ENCODE assay signal across 1 cellular context in the genomic region with DNA sequence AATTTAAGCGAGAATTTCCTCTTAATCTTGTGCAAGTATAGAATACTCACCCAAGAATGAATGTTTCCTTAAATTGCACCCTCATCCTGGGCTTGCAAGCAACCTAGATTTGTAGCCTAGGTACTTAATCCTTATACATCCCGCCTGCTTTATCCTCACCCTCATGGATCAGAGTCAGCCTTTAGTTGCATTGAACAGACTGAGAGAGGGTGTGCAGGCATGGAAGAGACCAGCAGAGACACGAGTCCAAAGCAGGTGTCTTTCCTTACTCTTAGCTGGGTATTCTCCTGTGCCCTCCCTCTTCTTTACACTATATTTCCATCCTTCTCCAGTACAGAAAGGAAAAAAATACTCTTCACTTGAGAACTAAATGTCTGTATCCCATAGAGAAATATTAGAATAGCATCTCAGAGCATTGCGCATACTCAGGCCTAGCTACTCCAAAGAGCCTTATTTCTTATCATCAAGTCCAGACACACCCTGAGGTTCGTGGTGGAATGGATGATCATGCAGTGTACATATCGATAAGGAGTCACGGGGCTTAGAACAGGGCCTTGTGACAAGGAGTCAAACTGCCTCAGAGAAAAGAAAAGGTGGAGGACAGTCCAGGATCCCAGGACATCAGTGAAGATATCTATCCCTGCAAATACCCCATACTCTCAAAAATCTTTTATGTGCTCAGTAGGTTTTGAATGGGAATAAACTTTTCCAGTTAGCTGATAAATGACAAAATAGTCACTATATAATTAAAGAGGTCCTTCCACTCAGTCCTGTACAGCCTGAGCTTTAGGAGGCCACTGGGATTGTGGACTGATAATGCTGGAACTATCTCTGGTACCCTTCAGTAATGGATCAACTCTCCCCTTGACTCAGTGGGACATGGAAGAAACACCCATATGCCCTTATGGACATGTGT.
TF ChIP-seq lines count a peak whose summit lies in the region.

No MANE protein-coding gene starts in this region.

TF ChIP-seq in K562, 482 proteins besides CTCF, POLR2A, EP300 and RAD21 (continued from another document and continues in another):
- TF ChIP-seq, protein P1, sequence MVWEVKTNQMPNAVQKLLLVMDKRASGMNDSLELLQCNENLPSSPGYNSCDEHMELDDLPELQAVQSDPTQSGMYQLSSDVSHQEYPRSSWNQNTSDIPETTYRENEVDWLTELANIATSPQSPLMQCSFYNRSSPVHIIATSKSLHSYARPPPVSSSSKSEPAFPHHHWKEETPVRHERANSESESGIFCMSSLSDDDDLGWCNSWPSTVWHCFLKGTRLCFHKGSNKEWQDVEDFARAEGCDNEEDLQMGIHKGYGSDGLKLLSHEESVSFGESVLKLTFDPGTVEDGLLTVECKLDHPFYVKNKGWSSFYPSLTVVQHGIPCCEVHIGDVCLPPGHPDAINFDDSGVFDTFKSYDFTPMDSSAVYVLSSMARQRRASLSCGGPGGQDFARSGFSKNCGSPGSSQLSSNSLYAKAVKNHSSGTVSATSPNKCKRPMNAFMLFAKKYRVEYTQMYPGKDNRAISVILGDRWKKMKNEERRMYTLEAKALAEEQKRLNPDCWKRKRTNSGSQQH (CRISPR knock-in tag; IDR thresholded peaks at IDR 0.05): 0 out of 2 replicates have a peak, but pooled peaks have one; percentile 21
- TF ChIP-seq PHTF2 (CRISPR knock-in tag; IDR thresholded peaks at IDR 0.05) (0 out of 2 replicates have a peak, but pooled peaks have one; percentile 58), ZNF561 (CRISPR knock-in tag; conservative IDR thresholded peaks at IDR 0.05) (no peak), NFE2 (IDR thresholded peaks at IDR 0.05; ENCODE audit: low read depth) (peak; percentile 79), SLC30A9 (CRISPR knock-in tag; IDR thresholded peaks at IDR 0.05) (no peak), MEF2A (IDR thresholded peaks at IDR 0.05; ENCODE audit: control insufficient read depth, low read depth, low read length) (no peak), ZSCAN32 (CRISPR knock-in tag; IDR thresholded peaks at IDR 0.05) (no peak), DIDO1 (tag; IDR thresholded peaks at IDR 0.05; ENCODE audit: low read depth) (no peak), LARP7 (IDR thresholded peaks at IDR 0.05) (no peak), BRD4 (IDR thresholded peaks at IDR 0.05) (0 out of 2 replicates have a peak, but pooled peaks have one; percentile 87), MCM7 (IDR thresholded peaks at IDR 0.05) (no peak), CREBBP (IDR thresholded peaks at IDR 0.05; ENCODE audit: low read depth, low read length) (no peak), GTF2F1 (IDR thresholded peaks at IDR 0.05; ENCODE audit: low read depth, low read length) (no peak), BACH1 (tag; IDR thresholded peaks at IDR 0.05) (no peak), PRMT5 (CRISPR knock-in tag; IDR thresholded peaks at IDR 0.05) (no peak), YY1 (IDR thresholded peaks at IDR 0.05; ENCODE audit: borderline replicate concordance in 1 of 3, control insufficient read depth in 1 of 3, extremely low read depth in 1 of 3, insufficient read depth in 3 of 3, insufficient read length in 1 of 3, insufficient replicate concordance in 2 of 3, low read depth in 1 of 3, low read length in 2 of 3) (no peak), CCNT2 (IDR thresholded peaks at IDR 0.05; ENCODE audit: borderline replicate concordance, extremely low read depth, insufficient read length, low read depth, low read length) (peak; percentile 97), TAF1 (IDR thresholded peaks at IDR 0.05; ENCODE audit: control insufficient read depth, extremely low read depth, insufficient read depth, low read length, severe bottlenecking) (peak; percentile 57), ZNF780A (CRISPR knock-in tag; IDR thresholded peaks at IDR 0.05) (no peak), RBM17 (IDR thresholded peaks at IDR 0.05; ENCODE audit: borderline replicate concordance, low read depth, low read length) (no peak), ZNF785 (CRISPR knock-in tag; IDR thresholded peaks at IDR 0.05) (no peak)
- TF ChIP-seq, protein P2, sequence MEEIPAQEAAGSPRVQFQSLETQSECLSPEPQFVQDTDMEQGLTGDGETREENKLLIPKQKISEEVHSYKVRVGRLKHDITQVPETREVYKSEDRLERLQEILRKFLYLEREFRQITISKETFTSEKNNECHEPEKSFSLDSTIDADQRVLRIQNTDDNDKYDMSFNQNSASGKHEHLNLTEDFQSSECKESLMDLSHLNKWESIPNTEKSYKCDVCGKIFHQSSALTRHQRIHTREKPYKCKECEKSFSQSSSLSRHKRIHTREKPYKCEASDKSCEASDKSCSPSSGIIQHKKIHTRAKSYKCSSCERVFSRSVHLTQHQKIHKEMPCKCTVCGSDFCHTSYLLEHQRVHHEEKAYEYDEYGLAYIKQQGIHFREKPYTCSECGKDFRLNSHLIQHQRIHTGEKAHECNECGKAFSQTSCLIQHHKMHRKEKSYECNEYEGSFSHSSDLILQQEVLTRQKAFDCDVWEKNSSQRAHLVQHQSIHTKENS (CRISPR knock-in tag; IDR thresholded peaks at IDR 0.05): no peak
- TF ChIP-seq, protein P3, sequence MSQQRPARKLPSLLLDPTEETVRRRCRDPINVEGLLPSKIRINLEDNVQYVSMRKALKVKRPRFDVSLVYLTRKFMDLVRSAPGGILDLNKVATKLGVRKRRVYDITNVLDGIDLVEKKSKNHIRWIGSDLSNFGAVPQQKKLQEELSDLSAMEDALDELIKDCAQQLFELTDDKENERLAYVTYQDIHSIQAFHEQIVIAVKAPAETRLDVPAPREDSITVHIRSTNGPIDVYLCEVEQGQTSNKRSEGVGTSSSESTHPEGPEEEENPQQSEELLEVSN (IDR thresholded peaks at IDR 0.05; ENCODE audit: borderline replicate concordance in 1 of 2, extremely low read depth in 1 of 2, insufficient read depth in 1 of 2, insufficient read length in 1 of 2, low read depth in 1 of 2, low read length in 1 of 2, poor library complexity in 1 of 2, severe bottlenecking in 1 of 2): peak in 1 of 2 experiments; percentile 23
- TF ChIP-seq, protein P4, sequence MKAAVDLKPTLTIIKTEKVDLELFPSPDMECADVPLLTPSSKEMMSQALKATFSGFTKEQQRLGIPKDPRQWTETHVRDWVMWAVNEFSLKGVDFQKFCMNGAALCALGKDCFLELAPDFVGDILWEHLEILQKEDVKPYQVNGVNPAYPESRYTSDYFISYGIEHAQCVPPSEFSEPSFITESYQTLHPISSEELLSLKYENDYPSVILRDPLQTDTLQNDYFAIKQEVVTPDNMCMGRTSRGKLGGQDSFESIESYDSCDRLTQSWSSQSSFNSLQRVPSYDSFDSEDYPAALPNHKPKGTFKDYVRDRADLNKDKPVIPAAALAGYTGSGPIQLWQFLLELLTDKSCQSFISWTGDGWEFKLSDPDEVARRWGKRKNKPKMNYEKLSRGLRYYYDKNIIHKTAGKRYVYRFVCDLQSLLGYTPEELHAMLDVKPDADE (conservative IDR thresholded peaks at IDR 0.05; ENCODE audit: control insufficient read depth, low read depth, low read length): no peak
- TF ChIP-seq, protein P5, sequence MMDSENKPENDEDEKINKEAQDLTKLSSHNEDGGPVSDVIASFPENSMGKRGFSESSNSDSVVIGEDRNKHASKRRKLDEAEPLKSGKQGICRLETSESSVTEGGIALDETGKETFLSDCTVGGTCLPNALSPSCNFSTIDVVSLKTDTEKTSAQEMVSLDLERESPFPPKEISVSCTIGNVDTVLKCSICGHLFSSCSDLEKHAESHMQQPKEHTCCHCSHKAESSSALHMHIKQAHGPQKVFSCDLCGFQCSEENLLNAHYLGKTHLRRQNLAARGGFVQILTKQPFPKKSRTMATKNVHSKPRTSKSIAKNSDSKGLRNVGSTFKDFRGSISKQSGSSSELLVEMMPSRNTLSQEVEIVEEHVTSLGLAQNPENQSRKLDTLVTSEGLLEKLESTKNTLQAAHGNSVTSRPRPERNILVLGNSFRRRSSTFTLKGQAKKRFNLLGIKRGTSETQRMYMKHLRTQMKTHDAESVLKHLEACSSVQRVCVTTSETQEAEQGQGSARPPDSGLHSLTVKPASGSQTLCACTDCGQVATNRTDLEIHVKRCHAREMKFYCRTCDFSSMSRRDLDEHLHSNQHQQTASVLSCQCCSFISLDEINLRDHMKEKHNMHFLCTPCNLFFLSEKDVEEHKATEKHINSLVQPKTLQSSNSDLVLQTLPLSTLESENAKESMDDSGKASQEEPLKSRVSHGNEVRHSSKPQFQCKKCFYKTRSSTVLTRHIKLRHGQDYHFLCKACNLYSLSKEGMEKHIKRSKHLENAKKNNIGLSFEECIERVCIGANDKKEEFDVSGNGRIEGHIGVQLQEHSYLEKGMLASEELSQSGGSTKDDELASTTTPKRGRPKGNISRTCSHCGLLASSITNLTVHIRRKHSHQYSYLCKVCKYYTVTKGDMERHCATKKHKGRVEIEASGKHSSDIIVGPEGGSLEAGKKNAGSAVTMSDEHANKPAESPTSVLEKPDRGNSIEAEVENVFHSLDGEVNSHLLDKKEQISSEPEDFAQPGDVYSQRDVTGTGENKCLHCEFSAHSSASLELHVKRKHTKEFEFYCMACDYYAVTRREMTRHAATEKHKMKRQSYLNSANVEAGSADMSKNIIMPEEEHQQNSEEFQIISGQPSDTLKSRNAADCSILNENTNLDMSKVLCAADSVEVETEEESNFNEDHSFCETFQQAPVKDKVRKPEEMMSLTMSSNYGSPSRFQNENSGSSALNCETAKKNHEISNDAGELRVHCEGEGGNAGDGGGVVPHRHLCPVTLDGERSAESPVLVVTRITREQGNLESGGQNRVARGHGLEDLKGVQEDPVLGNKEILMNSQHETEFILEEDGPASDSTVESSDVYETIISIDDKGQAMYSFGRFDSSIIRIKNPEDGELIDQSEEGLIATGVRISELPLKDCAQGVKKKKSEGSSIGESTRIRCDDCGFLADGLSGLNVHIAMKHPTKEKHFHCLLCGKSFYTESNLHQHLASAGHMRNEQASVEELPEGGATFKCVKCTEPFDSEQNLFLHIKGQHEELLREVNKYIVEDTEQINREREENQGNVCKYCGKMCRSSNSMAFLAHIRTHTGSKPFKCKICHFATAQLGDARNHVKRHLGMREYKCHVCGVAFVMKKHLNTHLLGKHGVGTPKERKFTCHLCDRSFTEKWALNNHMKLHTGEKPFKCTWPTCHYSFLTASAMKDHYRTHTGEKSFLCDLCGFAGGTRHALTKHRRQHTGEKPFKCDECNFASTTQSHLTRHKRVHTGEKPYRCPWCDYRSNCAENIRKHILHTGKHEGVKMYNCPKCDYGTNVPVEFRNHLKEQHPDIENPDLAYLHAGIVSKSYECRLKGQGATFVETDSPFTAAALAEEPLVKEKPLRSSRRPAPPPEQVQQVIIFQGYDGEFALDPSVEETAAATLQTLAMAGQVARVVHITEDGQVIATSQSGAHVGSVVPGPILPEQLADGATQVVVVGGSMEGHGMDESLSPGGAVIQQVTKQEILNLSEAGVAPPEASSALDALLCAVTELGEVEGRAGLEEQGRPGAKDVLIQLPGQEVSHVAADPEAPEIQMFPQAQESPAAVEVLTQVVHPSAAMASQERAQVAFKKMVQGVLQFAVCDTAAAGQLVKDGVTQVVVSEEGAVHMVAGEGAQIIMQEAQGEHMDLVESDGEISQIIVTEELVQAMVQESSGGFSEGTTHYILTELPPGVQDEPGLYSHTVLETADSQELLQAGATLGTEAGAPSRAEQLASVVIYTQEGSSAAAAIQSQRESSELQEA (IDR thresholded peaks at IDR 0.05; ENCODE audit: low read depth): no peak
- TF ChIP-seq, protein P6, sequence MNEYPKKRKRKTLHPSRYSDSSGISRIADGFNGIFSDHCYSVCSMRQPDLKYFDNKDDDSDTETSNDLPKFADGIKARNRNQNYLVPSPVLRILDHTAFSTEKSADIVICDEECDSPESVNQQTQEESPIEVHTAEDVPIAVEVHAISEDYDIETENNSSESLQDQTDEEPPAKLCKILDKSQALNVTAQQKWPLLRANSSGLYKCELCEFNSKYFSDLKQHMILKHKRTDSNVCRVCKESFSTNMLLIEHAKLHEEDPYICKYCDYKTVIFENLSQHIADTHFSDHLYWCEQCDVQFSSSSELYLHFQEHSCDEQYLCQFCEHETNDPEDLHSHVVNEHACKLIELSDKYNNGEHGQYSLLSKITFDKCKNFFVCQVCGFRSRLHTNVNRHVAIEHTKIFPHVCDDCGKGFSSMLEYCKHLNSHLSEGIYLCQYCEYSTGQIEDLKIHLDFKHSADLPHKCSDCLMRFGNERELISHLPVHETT (CRISPR knock-in tag; conservative IDR thresholded peaks at IDR 0.05 in 1 of 2, IDR thresholded peaks at IDR 0.05 in 1 of 2): peak in 1 of 2 experiments; percentile 73; a peak in 2 of 4 replicates
